In genomic region chrX:32155044-32155638, GRCh38 we compare ENCODE assay signal across 24 cellular contexts.
DNase-seq lines count a peak whose midpoint lies in the region; ATAC-seq and TF ChIP-seq lines count a peak whose summit lies in the region.
"Had no signal": no experiment of that assay in that cellular context is flagged by ENCODE, and none has a peak within 500 bp of the region (broad histone marks: within the 10 kb centered on the region; RNA-seq: fewer than 3 reads in every experiment).

No MANE protein-coding gene starts in this region.

- TF ChIP-seq CTCF in endodermal cell (conservative IDR thresholded peaks at IDR 0.05) (no peak), neural progenitor cell (IDR thresholded peaks at IDR 0.05) (no peak)

- H3K36me3 ChIP-seq in endodermal cell (ENCODE audit: control insufficient read depth, insufficient read depth, low read length) (no peaks in the 10 kb centered on the region), neural progenitor cell (no peaks in the 10 kb centered on the region)
- H3K36me3 ChIP-seq: adrenal gland, prostate gland, vagina had no signal

- 31% methylated on average over 5 of the region's 5 CpGs; no CpG with 5 or more reads in 1 of the 2 experiments for WGBS in endodermal cell (ENCODE audit: insufficient coverage in 1 of 2, insufficient read length in 1 of 2), 2 experiments

- peak in 10 of 14 donors; percentile 0 to 78 (median 4) for DNase-seq in C1 segment of cervical spinal cord (lab: John Stamatoyannopoulos, UW)
- peak; percentile 69 for DNase-seq in NCI-H69 (lab: John Stamatoyannopoulos, UW)
- DNase-seq in endodermal cell = peak; percentile 48
- peak; percentile 54 for DNase-seq in neural progenitor cell (ENCODE audit: low spot score)
- DNase-seq in GOT3 (lab: John Stamatoyannopoulos, UW) = no peak
- no peak for DNase-seq in activated naive CD8-positive, alpha-beta T cell treated with anti-CD3 and anti-CD28 coated beads for 36 hours
- DNase-seq in activated T-cell treated with anti-CD3 and anti-CD28 coated beads, Interleukin-2, amount 50 U/mL, for 1 hour = no peak
- DNase-seq: ACHN; activated CD4-positive, alpha-beta T cell treated with anti-CD3 and anti-CD28 coated beads, Interleukin-2, amount 10 ng/mL, durations not matched to agents 24 days and 14 days; activated CD8-positive, alpha-beta memory T cell treated with anti-CD3 and anti-CD28 coated beads, Interleukin-2, amount 50 U/mL, for 48 hours; activated gamma-delta T cell; adrenal gland; effector memory CD8-positive, alpha-beta T cell; NCI-H1694; NCI-H446 treated with DMSO at 0.1 percent for 48 hours; RPMI8226; stimulated activated CD8-positive, alpha-beta memory T cell treated with anti-CD3 and anti-CD28 coated beads, Interleukin-4, amount 100 ng/mL, for 48 hours; SW 1271 had no signal

- H3K9me3 Mint-ChIP-seq in endodermal cell (peaks cover 36% of the 10 kb centered on the region), neural progenitor cell (peaks cover 2% of the 10 kb centered on the region)
- no peaks in the 10 kb centered on the region for H3K9me3 Mint-ChIP-seq in stimulated activated memory B cell treated with anti-CD40 and anti-IgM and Interleukin-4, amounts not matched to agents 10 μg/mL and 1 μg/mL and 100 μg/mL, for 72 hours
- H3K9me3 Mint-ChIP-seq in activated naive CD8-positive, alpha-beta T cell treated with anti-CD3 and anti-CD28 coated beads for 36 hours = no peaks in the 10 kb centered on the region
- H3K9me3 Mint-ChIP-seq: activated CD4-positive, alpha-beta T cell treated with anti-CD3 and anti-CD28 coated beads, Interleukin-2, amount 10 ng/mL, durations not matched to agents 24 days and 14 days; central memory CD8-positive, alpha-beta T cell; effector memory CD8-positive, alpha-beta T cell had no signal

- peak overlapping the region; percentile 68 for H2AFZ ChIP-seq in neural progenitor cell (replicated peaks)

- H3K27me3 ChIP-seq in endodermal cell (ENCODE audit: control insufficient read depth, insufficient read depth, low read length, poor library complexity, severe bottlenecking) (no peaks in the 10 kb centered on the region), neural progenitor cell (no peaks in the 10 kb centered on the region)
- H3K27me3 ChIP-seq: adrenal gland, vagina had no signal

- peaks cover 14% of the 10 kb centered on the region for H3F3A ChIP-seq in neural progenitor cell (ENCODE audit: low read depth)

- peaks cover 4% of the 10 kb centered on the region for H3K79me2 ChIP-seq in neural progenitor cell (ENCODE audit: low read depth)

- H3K4me3 Mint-ChIP-seq in endodermal cell (no peak overlapping the region), neural progenitor cell (peak overlapping the region; percentile 87)
- no peak overlapping the region for H3K4me3 Mint-ChIP-seq in stimulated activated memory B cell treated with anti-CD40 and anti-IgM and Interleukin-4, amounts not matched to agents 10 μg/mL and 1 μg/mL and 100 μg/mL, for 72 hours
- no peak overlapping the region for H3K4me3 Mint-ChIP-seq in activated naive CD8-positive, alpha-beta T cell treated with anti-CD3 and anti-CD28 coated beads for 36 hours
- H3K4me3 Mint-ChIP-seq: activated CD4-positive, alpha-beta T cell treated with anti-CD3 and anti-CD28 coated beads, Interleukin-2, amount 10 ng/mL, durations not matched to agents 24 days and 14 days; central memory CD8-positive, alpha-beta T cell; effector memory CD8-positive, alpha-beta T cell had no signal

- H3K4me3 ChIP-seq in endodermal cell (ENCODE audit: low read length) = no peak overlapping the region
- peak overlapping the region; percentile 53 for H3K4me3 ChIP-seq in neural progenitor cell
- H3K4me3 ChIP-seq: adrenal gland, lung, prostate gland, vagina had no signal

- H3K27ac Mint-ChIP-seq in endodermal cell = no peak overlapping the region
- H3K27ac Mint-ChIP-seq in neural progenitor cell = peak overlapping the region; percentile 16
- no peak overlapping the region for H3K27ac Mint-ChIP-seq in stimulated activated memory B cell treated with anti-CD40 and anti-IgM and Interleukin-4, amounts not matched to agents 10 μg/mL and 1 μg/mL and 100 μg/mL, for 72 hours
- no peak overlapping the region for H3K27ac Mint-ChIP-seq in activated naive CD8-positive, alpha-beta T cell treated with anti-CD3 and anti-CD28 coated beads for 36 hours
- H3K27ac Mint-ChIP-seq: activated CD4-positive, alpha-beta T cell treated with anti-CD3 and anti-CD28 coated beads, Interleukin-2, amount 10 ng/mL, durations not matched to agents 24 days and 14 days; effector memory CD8-positive, alpha-beta T cell had no signal

- no peaks in the 10 kb centered on the region for H3K27me3 Mint-ChIP-seq in endodermal cell (ENCODE audit: insufficient read depth)
- no peaks in the 10 kb centered on the region for H3K27me3 Mint-ChIP-seq in neural progenitor cell (ENCODE audit: insufficient read depth, low read depth)
- no peaks in the 10 kb centered on the region for H3K27me3 Mint-ChIP-seq in stimulated activated memory B cell treated with anti-CD40 and anti-IgM and Interleukin-4, amounts not matched to agents 10 μg/mL and 1 μg/mL and 100 μg/mL, for 72 hours
- H3K27me3 Mint-ChIP-seq in activated naive CD8-positive, alpha-beta T cell treated with anti-CD3 and anti-CD28 coated beads for 36 hours = no peaks in the 10 kb centered on the region
- H3K27me3 Mint-ChIP-seq: activated CD4-positive, alpha-beta T cell treated with anti-CD3 and anti-CD28 coated beads, Interleukin-2, amount 10 ng/mL, durations not matched to agents 24 days and 14 days; central memory CD8-positive, alpha-beta T cell; effector memory CD8-positive, alpha-beta T cell had no signal

- H3K36me3 Mint-ChIP-seq in endodermal cell (ENCODE audit: low read depth) = no peaks in the 10 kb centered on the region
- H3K36me3 Mint-ChIP-seq in neural progenitor cell = no peaks in the 10 kb centered on the region
- H3K36me3 Mint-ChIP-seq in stimulated activated memory B cell treated with anti-CD40 and anti-IgM and Interleukin-4, amounts not matched to agents 10 μg/mL and 1 μg/mL and 100 μg/mL, for 72 hours = no peaks in the 10 kb centered on the region
- H3K36me3 Mint-ChIP-seq in activated naive CD8-positive, alpha-beta T cell treated with anti-CD3 and anti-CD28 coated beads for 36 hours = no peaks in the 10 kb centered on the region

- H3K27ac ChIP-seq in endodermal cell (ENCODE audit: low read depth, low read length) = no peak overlapping the region
- peak overlapping the region; percentile 78 for H3K27ac ChIP-seq in neural progenitor cell
- H3K27ac ChIP-seq: adrenal gland, prostate gland, vagina had no signal

- H3K4me1 ChIP-seq in endodermal cell (ENCODE audit: control insufficient read depth, insufficient read depth, low read length) = no peaks in the 10 kb centered on the region
- H3K4me1 ChIP-seq in neural progenitor cell = peaks cover 3% of the 10 kb centered on the region
- H3K4me1 ChIP-seq: adrenal gland, prostate gland, vagina had no signal

- H3K9me3 ChIP-seq in endodermal cell (ENCODE audit: control insufficient read depth, low read length) (no peaks in the 10 kb centered on the region), neural progenitor cell (ENCODE audit: low read depth) (no peaks in the 10 kb centered on the region)
- H3K9me3 ChIP-seq: adrenal gland, prostate gland, vagina had no signal

- H3K9ac ChIP-seq in endodermal cell (ENCODE audit: extremely low read depth, low read length, poor library complexity, severe bottlenecking) (no peak overlapping the region), neural progenitor cell (no peak overlapping the region)

- H4K20me1 ChIP-seq in neural progenitor cell (ENCODE audit: low read depth) = no peaks in the 10 kb centered on the region

- H3K4me1 Mint-ChIP-seq in endodermal cell (no peaks in the 10 kb centered on the region), neural progenitor cell (peaks cover 8% of the 10 kb centered on the region)
- no peaks in the 10 kb centered on the region for H3K4me1 Mint-ChIP-seq in stimulated activated memory B cell treated with anti-CD40 and anti-IgM and Interleukin-4, amounts not matched to agents 10 μg/mL and 1 μg/mL and 100 μg/mL, for 72 hours
- no peaks in the 10 kb centered on the region for H3K4me1 Mint-ChIP-seq in activated naive CD8-positive, alpha-beta T cell treated with anti-CD3 and anti-CD28 coated beads for 36 hours
- H3K4me1 Mint-ChIP-seq: activated CD4-positive, alpha-beta T cell treated with anti-CD3 and anti-CD28 coated beads, Interleukin-2, amount 10 ng/mL, durations not matched to agents 24 days and 14 days; central memory CD8-positive, alpha-beta T cell had no signal

- H3K4me2 ChIP-seq in neural progenitor cell = peak overlapping the region; percentile 75

- no peak for ATAC-seq in stimulated activated memory B cell treated with anti-CD40 and anti-IgM and Interleukin-4, amounts not matched to agents 10 μg/mL and 1 μg/mL and 100 μg/mL, for 72 hours
- ATAC-seq: effector memory CD8-positive, alpha-beta T cell; HCT116 had no signal

Comparison
In these comparisons a context has a peak if more than half of its experiments do, and no peak if none do; other contexts are left out.
1. DNase-seq: peak in C1 segment of cervical spinal cord (10 of 14), NCI-H69 (single experiment), endodermal cell (single experiment) and neural progenitor cell (single experiment); none in GOT3 (single experiment), activated naive CD8-positive, alpha-beta T cell treated with anti-CD3 and anti-CD28 coated beads for 36 hours (single experiment) and activated T-cell treated with anti-CD3 and anti-CD28 coated beads, Interleukin-2, amount 50 U/mL, for 1 hour (single experiment).